In genomic region chr20:31605031-31605901, GRCh38 we compare ENCODE assay signal across 8 cellular contexts. TPM values are rescaled to one million over a fixed set of nuclear protein-coding genes. Genes with fewer than 3 reads are reported as not detected.
A peak's percentile ranks its signal among the peaks of the same experiment; 100 is the strongest.
DNase-seq lines count a peak whose midpoint lies in the region; ATAC-seq and TF ChIP-seq lines count a peak whose summit lies in the region.

TSS of gene ID1 (plus strand) at chr20:31605289. CDS start at chr20:31605388, 99 bp downstream.

- ATAC-seq in GM19324 (IDR thresholded peaks at IDR 0.05; ENCODE audit: low FRiP score, unreplicated experiment) (peak; percentile 89), HG03460 (IDR thresholded peaks at IDR 0.05; ENCODE audit: unreplicated experiment) (peak; percentile 94)
- peak; percentile 82 for ATAC-seq in activated CD4-positive, alpha-beta T cell treated with anti-CD3 and anti-CD28 coated beads for 36 hours

- H3K4me1 Mint-ChIP-seq in activated CD4-positive, alpha-beta T cell treated with anti-CD3 and anti-CD28 coated beads for 36 hours: peaks cover 26% of the 10 kb centered on the region
- H3K4me1 Mint-ChIP-seq in chondrocyte (ENCODE audit: low read depth): peaks cover 57% of the 10 kb centered on the region

- intact Hi-C loops in activated CD4-positive, alpha-beta T cell treated with anti-CD3 and anti-CD28 coated beads for 36 hours (cut with DNase I, micrococcal nuclease): loop anchor here (1.0 kb wide), 3 partner anchors 8 to 112 kb away; no protein-coding TSS in a partner anchor

- peak within 1 kb of the TSS; percentile 86 for H3K4me3 ChIP-seq in kidney epithelial cell (ENCODE audit: low read depth, low read length)

- H3K36me3 ChIP-seq in kidney epithelial cell (ENCODE audit: control insufficient read depth, insufficient read depth, low read length): no peaks in the 10 kb centered on the region

- no peaks in the 10 kb centered on the region for H3K36me3 Mint-ChIP-seq in activated CD4-positive, alpha-beta T cell treated with anti-CD3 and anti-CD28 coated beads for 36 hours (ENCODE audit: low read depth)
- no peaks in the 10 kb centered on the region for H3K36me3 Mint-ChIP-seq in chondrocyte (ENCODE audit: low read depth)

- H3K9me3 Mint-ChIP-seq in activated CD4-positive, alpha-beta T cell treated with anti-CD3 and anti-CD28 coated beads for 36 hours (ENCODE audit: low read depth): no peaks in the 10 kb centered on the region
- H3K9me3 Mint-ChIP-seq in chondrocyte (ENCODE audit: low read depth): no peaks in the 10 kb centered on the region

- H3K4me3 Mint-ChIP-seq in activated CD4-positive, alpha-beta T cell treated with anti-CD3 and anti-CD28 coated beads for 36 hours: peak within 1 kb of the TSS; percentile 91
- peak within 1 kb of the TSS; percentile 99 for H3K4me3 Mint-ChIP-seq in chondrocyte (ENCODE audit: unreplicated experiment)

- CTCF ChIA-PET in activated CD4-positive, alpha-beta T cell treated with anti-CD3 and anti-CD28 coated beads for 36 hours (lab: Charles Lee): interaction anchor here (0.6 to 12.9 kb wide), 7 partner anchors 8 to 118 kb away, joined by 3 to 712 read pairs (median 7); partner anchors contain the start of gene BCL2L1

- H3K27me3 Mint-ChIP-seq in activated CD4-positive, alpha-beta T cell treated with anti-CD3 and anti-CD28 coated beads for 36 hours: peaks cover 43% of the 10 kb centered on the region
- no peaks in the 10 kb centered on the region for H3K27me3 Mint-ChIP-seq in chondrocyte (ENCODE audit: low read depth)

- H3K27ac Mint-ChIP-seq in activated CD4-positive, alpha-beta T cell treated with anti-CD3 and anti-CD28 coated beads for 36 hours: peak within 1 kb of the TSS; percentile 73
- peak within 1 kb of the TSS; percentile 95 for H3K27ac Mint-ChIP-seq in chondrocyte (ENCODE audit: unreplicated experiment)

- DNase-seq in Ammon's horn (ENCODE audit: low spot score) (peak; percentile 98), NCI-H524 (lab: John Stamatoyannopoulos, UW) (peak; percentile 98), chondrocyte (ENCODE audit: low spot score) (peak; percentile 98), kidney epithelial cell (ENCODE audit: low read depth) (peak; percentile 73)
- peak; percentile 93 for DNase-seq in activated CD4-positive, alpha-beta T cell treated with anti-CD3 and anti-CD28 coated beads for 36 hours
- DNase-seq in stimulated activated CD4-positive, alpha-beta T cell treated with anti-CD3 and anti-CD28 coated beads, Interleukin-15, amount 100 ng/mL, for 1 hour (ENCODE audit: low read depth in 1 of 2, low spot score in 1 of 2): peak; percentile 76 to 81

- POLR2A ChIA-PET in activated CD4-positive, alpha-beta T cell treated with anti-CD3 and anti-CD28 coated beads for 36 hours (lab: Charles Lee): interaction anchor here (0.6 to 2.3 kb wide), 5 partner anchors 27 to 113 kb away, joined by 3 to 13 read pairs (median 3); no protein-coding TSS in a partner anchor

- H3K27me3 ChIP-seq in kidney epithelial cell (ENCODE audit: control insufficient read depth, insufficient read depth, low read length): no peaks in the 10 kb centered on the region

- TF ChIP-seq CTCF in chondrocyte (IDR thresholded peaks at IDR 0.05) (no peak), kidney epithelial cell (IDR thresholded peaks at IDR 0.05; ENCODE audit: insufficient read depth, low read length, poor library complexity, severe bottlenecking) (no peak)

RNA-seq across cellular contexts. Expression of gene ID1, which starts in this region (rescaled TPM):
- total RNA-seq in activated CD4-positive, alpha-beta T cell treated with anti-CD3 and anti-CD28 coated beads for 36 hours: 1 to 10 TPM; 2.2 to 3.5 TPM
- total RNA-seq in chondrocyte: 7.7 to 73.7 TPM (median 9.0 TPM) in 3 replicates
- total RNA-seq in kidney epithelial cell: 27.5 and 32.1 TPM in 2 replicates

Comparison
In these comparisons a context has a peak if more than half of its experiments do, and no peak if none do; other contexts are left out.
1. Peak in every context shown above with its lines: DNase-seq, ATAC-seq and H3K4me3 ChIP-seq.